ENCODE assay signal across 9 cellular contexts in genomic region chr17:77571562-77571981, GRCh38.
DNase-seq lines count a peak whose midpoint lies in the region; ATAC-seq and TF ChIP-seq lines count a peak whose summit lies in the region.
"Had no signal": no experiment of that assay in that cellular context is flagged by ENCODE, and none has a peak within 500 bp of the region (broad histone marks: within the 10 kb centered on the region; RNA-seq: fewer than 3 reads in every experiment).

No MANE protein-coding gene starts in this region.

- ATAC-seq in CD4-positive, CD25-positive, alpha-beta regulatory T cell (ENCODE audit: low read depth in 2 of 2) = peak; percentile 42 to 50
- no peak for ATAC-seq in natural killer cell treated with Interleukin-12 subunit alpha and Interleukin-12 subunit beta and Interleukin-15 and Interleukin-18, amount 100 ng/mL, for 72 hours
- ATAC-seq in HG03571 (IDR thresholded peaks at IDR 0.05; ENCODE audit: unreplicated experiment) (no peak), GM19395 (IDR thresholded peaks at IDR 0.05; ENCODE audit: unreplicated experiment) (no peak), HG02884 (IDR thresholded peaks at IDR 0.05; ENCODE audit: unreplicated experiment) (no peak)
- ATAC-seq: GM12878 had no signal

- no peaks in the 10 kb centered on the region for H3K9me3 ChIP-seq in CD4-positive, CD25-positive, alpha-beta regulatory T cell (ENCODE audit: control insufficient read depth in 2 of 2, low read length in 2 of 2)

- no peaks in the 10 kb centered on the region for H3K36me3 Mint-ChIP-seq in CD4-positive, CD25-positive, alpha-beta regulatory T cell
- H3K36me3 Mint-ChIP-seq in natural killer cell treated with Interleukin-12 subunit alpha and Interleukin-12 subunit beta and Interleukin-15 and Interleukin-18, amount 100 ng/mL, for 72 hours = no peaks in the 10 kb centered on the region

- H3K4me1 ChIP-seq in CD4-positive, CD25-positive, alpha-beta regulatory T cell (ENCODE audit: control insufficient read depth, insufficient read depth, low read length, poor library complexity, severe bottlenecking) = peaks cover 11% of the 10 kb centered on the region

- POLR2A ChIA-PET in HEK293T (lab: Yijun Ruan, JAX) = no interaction called here

- H3K27me3 ChIP-seq in CD4-positive, CD25-positive, alpha-beta regulatory T cell (ENCODE audit: control insufficient read depth, insufficient read depth, low read length) = peaks cover 8% of the 10 kb centered on the region

- H3K9me3 Mint-ChIP-seq in CD4-positive, CD25-positive, alpha-beta regulatory T cell = no peaks in the 10 kb centered on the region
- H3K9me3 Mint-ChIP-seq in natural killer cell treated with Interleukin-12 subunit alpha and Interleukin-12 subunit beta and Interleukin-15 and Interleukin-18, amount 100 ng/mL, for 72 hours = no peaks in the 10 kb centered on the region

- no peaks in the 10 kb centered on the region for H3K36me3 ChIP-seq in CD4-positive, CD25-positive, alpha-beta regulatory T cell (ENCODE audit: control insufficient read depth, insufficient read depth, low read length)

- peaks cover 47% of the 10 kb centered on the region for H3K27me3 Mint-ChIP-seq in CD4-positive, CD25-positive, alpha-beta regulatory T cell
- H3K27me3 Mint-ChIP-seq in natural killer cell treated with Interleukin-12 subunit alpha and Interleukin-12 subunit beta and Interleukin-15 and Interleukin-18, amount 100 ng/mL, for 72 hours = peaks cover 18 to 23% of the 10 kb centered on the region in 2 donors

- H3K27ac Mint-ChIP-seq in CD4-positive, CD25-positive, alpha-beta regulatory T cell = peak overlapping the region in 2 of 3 donors; percentile 49 to 52
- H3K27ac Mint-ChIP-seq in natural killer cell treated with Interleukin-12 subunit alpha and Interleukin-12 subunit beta and Interleukin-15 and Interleukin-18, amount 100 ng/mL, for 72 hours = no peak overlapping the region

- no peak overlapping the region for H3K4me3 ChIP-seq in CD4-positive, CD25-positive, alpha-beta regulatory T cell (ENCODE audit: low read depth, low read length)
- H3K4me3 ChIP-seq: GM12878 had no signal

- H3K4me3 Mint-ChIP-seq in CD4-positive, CD25-positive, alpha-beta regulatory T cell = peak overlapping the region in 2 of 4 donors; percentile 64 to 75
- peak overlapping the region; percentile 66 for H3K4me3 Mint-ChIP-seq in natural killer cell treated with Interleukin-12 subunit alpha and Interleukin-12 subunit beta and Interleukin-15 and Interleukin-18, amount 100 ng/mL, for 72 hours

- peaks cover 0 to 14% (median 9%) of the 10 kb centered on the region in 4 donors for H3K4me1 Mint-ChIP-seq in CD4-positive, CD25-positive, alpha-beta regulatory T cell
- H3K4me1 Mint-ChIP-seq in natural killer cell treated with Interleukin-12 subunit alpha and Interleukin-12 subunit beta and Interleukin-15 and Interleukin-18, amount 100 ng/mL, for 72 hours (ENCODE audit: low read depth in 2 of 2) = peaks cover 8 to 11% of the 10 kb centered on the region in 2 donors

- H3K27ac ChIP-seq in CD4-positive, CD25-positive, alpha-beta regulatory T cell (ENCODE audit: insufficient read depth, low read length, poor library complexity, severe bottlenecking) = no peak overlapping the region

- CTCF ChIA-PET in HEK293T (lab: Yijun Ruan, JAX) = no interaction called here

- peak in 2 of 3 donors; percentile 16 to 38 for DNase-seq in CD4-positive, CD25-positive, alpha-beta regulatory T cell
- DNase-seq in NCI-H526 treated with DMSO at 0.1 percent for 48 hours (lab: John Stamatoyannopoulos, UW) (peak; percentile 86), dermis microvascular lymphatic vessel endothelial cell (ENCODE audit: low read depth in 2 of 2) (peak; percentile 5 to 28), HEK293T (ENCODE audit: extremely low spot score) (no peak)
- no peak for DNase-seq in natural killer cell treated with Interleukin-12 subunit alpha and Interleukin-12 subunit beta and Interleukin-15 and Interleukin-18, amount 100 ng/mL, for 72 hours (ENCODE audit: low spot score)

TF ChIP-seq in HEK293T, 16 proteins besides CTCF, POLR2A, EP300 and RAD21:
- TF ChIP-seq L3MBTL2 (conservative IDR thresholded peaks at IDR 0.05) (no peak), FOXA1 (IDR thresholded peaks at IDR 0.05) (no peak), PKNOX1 (IDR thresholded peaks at IDR 0.05) (no peak), FOXK2 (IDR thresholded peaks at IDR 0.05) (no peak), FOXM1 (IDR thresholded peaks at IDR 0.05; ENCODE audit: borderline replicate concordance) (no peak), NFRKB (IDR thresholded peaks at IDR 0.05) (no peak)

Comparison
In these comparisons a context has a peak if more than half of its experiments do, and no peak if none do; other contexts are left out.
1. ATAC-seq: peak in CD4-positive, CD25-positive, alpha-beta regulatory T cell (2 of 2); none in natural killer cell treated with Interleukin-12 subunit alpha and Interleukin-12 subunit beta and Interleukin-15 and Interleukin-18, amount 100 ng/mL, for 72 hours (0 of 2), HG03571 (single experiment), GM19395 (single experiment) and HG02884 (single experiment).
2. DNase-seq: peak in CD4-positive, CD25-positive, alpha-beta regulatory T cell (2 of 3), NCI-H526 treated with DMSO at 0.1 percent for 48 hours (single experiment) and dermis microvascular lymphatic vessel endothelial cell (2 of 2); none in natural killer cell treated with Interleukin-12 subunit alpha and Interleukin-12 subunit beta and Interleukin-15 and Interleukin-18, amount 100 ng/mL, for 72 hours (single experiment) and HEK293T (single experiment).
3. H3K27ac Mint-ChIP-seq: peak in CD4-positive, CD25-positive, alpha-beta regulatory T cell (2 of 3); none in natural killer cell treated with Interleukin-12 subunit alpha and Interleukin-12 subunit beta and Interleukin-15 and Interleukin-18, amount 100 ng/mL, for 72 hours (0 of 2).